27 cellular contexts compared by ENCODE assay signal in the genomic region with DNA sequence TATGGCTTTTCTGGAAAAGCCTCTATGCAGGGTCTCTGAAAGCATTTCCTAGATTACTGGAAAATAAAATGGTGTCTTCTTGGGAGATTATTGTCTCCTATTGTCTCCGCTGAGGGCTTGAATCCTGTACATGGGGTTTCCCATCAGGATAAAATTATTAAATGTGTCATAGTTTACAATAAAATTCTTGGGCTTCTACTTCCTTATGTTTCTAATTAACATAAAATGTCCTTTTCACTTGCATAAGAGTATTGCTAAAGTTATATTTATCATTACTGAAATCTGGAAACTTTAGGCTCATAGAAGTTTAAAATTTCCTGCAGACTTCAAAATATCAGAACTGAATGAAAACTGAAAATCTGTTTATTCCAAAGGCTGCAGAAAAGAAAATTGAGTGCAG.
"Had no signal": no experiment of that assay in that cellular context is flagged by ENCODE, and none has a peak within 500 bp of the region (broad histone marks: within the 10 kb centered on the region; RNA-seq: fewer than 3 reads in every experiment).

No MANE protein-coding gene starts in this region.

- H3K4me3 ChIP-seq: ascending aorta, breast epithelium, cardiac muscle cell, colonic mucosa, esophagus squamous epithelium had no signal

- H3K36me3 ChIP-seq: ascending aorta, breast epithelium, cardiac muscle cell, colonic mucosa, esophagus squamous epithelium, WERI-Rb-1 had no signal

- H3K9me3 ChIP-seq: ascending aorta, breast epithelium, colonic mucosa, esophagus squamous epithelium had no signal

- DNase-seq: activated B cell treated with CpG ODN at 0.5 μM for 24 hours; activated CD4-positive, alpha-beta T cell treated with anti-CD3 and anti-CD28 coated beads for 48 hours; activated CD4-positive, alpha-beta T cell treated with anti-CD3 and anti-CD28 coated beads, Interleukin-2, amount 50 U/mL, for 1 hour; activated CD4-positive, alpha-beta T cell treated with anti-CD3 and anti-CD28 coated beads, Interleukin-2, amount 50 U/mL, for 48 hours; activated CD8-positive, alpha-beta memory T cell treated with anti-CD3 and anti-CD28 coated beads, Interleukin-2, amount 10 ng/mL, durations not matched to agents 7 days and 5 days; activated CD8-positive, alpha-beta memory T cell treated with anti-CD3 and anti-CD28 coated beads, Interleukin-2, amount 50 U/mL, for 4 hours; activated CD8-positive, alpha-beta T cell treated with anti-CD3 and anti-CD28 coated beads, Interleukin-2, amount 10 ng/mL, durations not matched to agents 7 days and 5 days; activated effector memory CD4-positive, alpha-beta T cell treated with anti-CD3 and anti-CD28 coated beads, Interleukin-2, amount 50 U/mL, for 16 hours; activated naive CD4-positive, alpha-beta T cell treated with anti-CD3 and anti-CD28 coated beads for 36 hours; activated naive CD8-positive, alpha-beta T cell treated with anti-CD3 and anti-CD28 coated beads for 36 hours; activated naive CD8-positive, alpha-beta T cell treated with anti-CD3 and anti-CD28 coated beads, Interleukin-2, amount 50 U/mL, for 24 hours; activated T-cell treated with anti-CD3 and anti-CD28 coated beads, Interleukin-2, amount 50 U/mL, for 1 hour; activated T-cell treated with anti-CD3 and anti-CD28 coated beads, Interleukin-2, amount 50 U/mL, for 48 hours; central memory CD4-positive, alpha-beta T cell; cerebellar nuclear complex; colonic mucosa; effector CD8-positive, alpha-beta T cell; esophagus squamous epithelium; head of caudate nucleus; hippocampal formation; T-helper 9 cell; WERI-Rb-1 had no signal

- ATAC-seq: activated CD4-positive, CD25-positive, alpha-beta regulatory T cell treated with anti-CD3 and anti-CD28 coated beads, Interleukin-2, amount 50 U/mL, for 24 hours; activated CD8-positive, alpha-beta memory T cell treated with anti-CD3 and anti-CD28 coated beads, Interleukin-2, amount 10 ng/mL, durations not matched to agents 7 days and 5 days; activated CD8-positive, alpha-beta T cell treated with anti-CD3 and anti-CD28 coated beads, Interleukin-2, amount 10 ng/mL, durations not matched to agents 7 days and 5 days; activated naive CD8-positive, alpha-beta T cell treated with anti-CD3 and anti-CD28 coated beads, Interleukin-2, amount 50 U/mL, for 24 hours had no signal

- H3K27ac ChIP-seq: ascending aorta, breast epithelium, cardiac muscle cell, colonic mucosa, epithelial cell of prostate, esophagus squamous epithelium, WERI-Rb-1 had no signal

- H3K27me3 ChIP-seq: ascending aorta, breast epithelium, cardiac muscle cell, colonic mucosa, esophagus squamous epithelium had no signal

- H3K4me1 ChIP-seq: ascending aorta, breast epithelium, colonic mucosa, esophagus squamous epithelium had no signal
